ENCODE assay signal across 12 cellular contexts in genomic region chr12:100329800-100330199, GRCh38. TPM values are rescaled to one million over a fixed set of nuclear protein-coding genes. Genes with fewer than 3 reads are reported as not detected.
DNase-seq lines count a peak whose midpoint lies in the region; ATAC-seq and TF ChIP-seq lines count a peak whose summit lies in the region.
"Had no signal": no experiment of that assay in that cellular context is flagged by ENCODE, and none has a peak within 500 bp of the region (broad histone marks: within the 10 kb centered on the region; RNA-seq: fewer than 3 reads in every experiment).

No MANE protein-coding gene starts in this region.

- H3K4me2 ChIP-seq in IMR-90 (ENCODE audit: low read depth, low read length) (no peak overlapping the region), osteoblast (ENCODE audit: insufficient read depth, low read length) (no peak overlapping the region)

- no peaks in the 10 kb centered on the region for H3K79me2 ChIP-seq in osteoblast (ENCODE audit: insufficient read depth, low read length)

- DNase-seq in IMR-90 = no peak
- no peak for DNase-seq in G401 (ENCODE audit: low spot score)
- DNase-seq in osteoblast (ENCODE audit: insufficient read length, low spot score, missing footprints) = no peak
- no peak for DNase-seq in central memory CD4-positive, alpha-beta T cell
- DNase-seq in iPS-NIHi7 (ENCODE audit: extremely low spot score) = no peak
- DNase-seq: amygdala, Right ventricle myocardium superior had no signal

- H3K9me1 ChIP-seq in IMR-90 (ENCODE audit: insufficient read depth, low read length) = 0 out of 2 replicates have a peak, but pooled peaks cover 6% of the 10 kb centered on the region

- no peak for TF ChIP-seq POLR2A in IMR-90 (IDR thresholded peaks at IDR 0.05; ENCODE audit: low read depth, low read length)

- H3K27me3 ChIP-seq in IMR-90 (ENCODE audit: control insufficient read depth, insufficient read depth, low read length) (no peaks in the 10 kb centered on the region), osteoblast (ENCODE audit: insufficient read depth, low read length) (no peaks in the 10 kb centered on the region)

- TF ChIP-seq RAD21 in IMR-90 (IDR thresholded peaks at IDR 0.05; ENCODE audit: low read length) = no peak

- POLR2A ChIA-PET in IMR-90 (lab: Charles Lee; ENCODE audit: unreplicated experiment) = no interaction called here

- H3K14ac ChIP-seq in IMR-90 (replicated peaks; ENCODE audit: low read depth, low read length) = no peak overlapping the region

- no peaks in the 10 kb centered on the region; a peak in 1 of 4 replicates for H3K79me1 ChIP-seq in IMR-90 (ENCODE audit: low read depth in 1 of 2, low read length in 2 of 2)

- TF ChIP-seq CTCF in IMR-90 (conservative IDR thresholded peaks at IDR 0.05; ENCODE audit: low read depth, low read length) = no peak
- no peak for TF ChIP-seq CTCF in osteoblast (IDR thresholded peaks at IDR 0.05; ENCODE audit: extremely low read depth, low read depth, low read length)

- dilution Hi-C loops in IMR-90 (cut with HindIII; ENCODE audit: low sequenced_read_pairs, unreplicated experiment) = no loop called here

- no peak overlapping the region for H4K8ac ChIP-seq in IMR-90 (ENCODE audit: low read depth in 2 of 2, low read length in 2 of 2)

- H3K9me3 ChIP-seq in IMR-90 (ENCODE audit: control insufficient read depth, insufficient read depth, low read length) (no peaks in the 10 kb centered on the region), osteoblast (ENCODE audit: low read depth, low read length) (no peaks in the 10 kb centered on the region)

- no peak overlapping the region for H3K4ac ChIP-seq in IMR-90 (ENCODE audit: low read depth, low read length)

- H4K91ac ChIP-seq in IMR-90 (ENCODE audit: insufficient read depth, low read depth, low read length) = no peak overlapping the region

- H3K36me3 ChIP-seq in IMR-90 (ENCODE audit: control insufficient read depth, insufficient read depth, low read length) (peaks cover 19% of the 10 kb centered on the region), osteoblast (ENCODE audit: insufficient read depth, low read length) (peaks cover 19% of the 10 kb centered on the region)

- WGBS in IMR-90 (ENCODE audit: extremely low coverage in 2 of 2, insufficient read length in 1 of 2), 2 experiments = 100% methylated on average over 2 of the region's 2 CpGs; no CpG with 5 or more reads in 1 of the 2 experiments

- no peaks in the 10 kb centered on the region for H4K20me1 ChIP-seq in IMR-90 (ENCODE audit: insufficient read depth, low read length)
- H4K20me1 ChIP-seq in osteoblast (ENCODE audit: insufficient read depth, low read length) = no peaks in the 10 kb centered on the region

- intact Hi-C loops in IMR-90 (cut with micrococcal nuclease) = loop anchor here (5.0 to 10.0 kb wide), 2 partner anchors 62 to 275 kb away; partner anchors contain the start of genes DEPDC4 and SCYL2

- H2BK20ac ChIP-seq in IMR-90 (ENCODE audit: low read depth, low read length) = no peak overlapping the region

- H2BK120ac ChIP-seq in IMR-90 (ENCODE audit: low read depth, low read length) = no peak overlapping the region

- H3K9ac ChIP-seq in IMR-90 (ENCODE audit: low read depth, low read length) = no peak overlapping the region

- H3K56ac ChIP-seq in IMR-90 (ENCODE audit: extremely low read depth, insufficient read depth, low read length) = no peak overlapping the region

- TSS peak; percentile 8 for BruUV-seq in IMR-90 (replicated peaks; lab: Mats Ljungman, UMichigan)

- no peak overlapping the region for H4K5ac ChIP-seq in IMR-90 (ENCODE audit: low read depth, low read length)

- peaks cover 7% of the 10 kb centered on the region for H3K4me1 ChIP-seq in IMR-90 (ENCODE audit: control insufficient read depth, insufficient read depth, low read length)
- H3K4me1 ChIP-seq in osteoblast (ENCODE audit: insufficient read depth, low read length) = no peaks in the 10 kb centered on the region

- no peak overlapping the region for H2BK15ac ChIP-seq in IMR-90 (ENCODE audit: low read depth, low read length)

- no peak overlapping the region for H2AK9ac ChIP-seq in IMR-90 (replicated peaks; ENCODE audit: low read depth, low read length, poor library complexity)

- H3K18ac ChIP-seq in IMR-90 (ENCODE audit: low read depth, low read length) = no peak overlapping the region

- in situ Hi-C loops in IMR-90 (cut with MboI; ENCODE audit: low sequenced_read_pairs) = no loop called here
- in situ Hi-C loops in G401 (cut with HindIII; ENCODE audit: low sequenced_read_pairs) = no loop called here

- CTCF ChIA-PET in IMR-90 (lab: Yijun Ruan, JAX) = no interaction called here

- no peak overlapping the region for H3K4me3 ChIP-seq in IMR-90 (ENCODE audit: insufficient read depth, low read depth, low read length)
- H3K4me3 ChIP-seq in osteoblast (ENCODE audit: insufficient read depth, low read length) = no peak overlapping the region
- H3K4me3 ChIP-seq: skin epidermis had no signal

- ATAC-seq in GM18517 (IDR thresholded peaks at IDR 0.05; ENCODE audit: unreplicated experiment) = peak; percentile 92
- ATAC-seq in GM19467 (IDR thresholded peaks at IDR 0.05; ENCODE audit: unreplicated experiment) = peak; percentile 77
- ATAC-seq in HG02943 (IDR thresholded peaks at IDR 0.05; ENCODE audit: low read depth, unreplicated experiment) = peak; percentile 83
- no peak for ATAC-seq in IMR-90 (ENCODE audit: low read depth)

- no peak overlapping the region for H2AK5ac ChIP-seq in IMR-90 (ENCODE audit: low read depth, low read length)

- H3K23ac ChIP-seq in IMR-90 (ENCODE audit: low read depth, low read length) = no peak overlapping the region

- no peak overlapping the region for H2BK5ac ChIP-seq in IMR-90 (ENCODE audit: low read depth, low read length, poor library complexity, severe bottlenecking)

- H3K27ac ChIP-seq in IMR-90 (ENCODE audit: insufficient read depth, low read length) (no peak overlapping the region), osteoblast (ENCODE audit: low read depth, low read length) (no peak overlapping the region)
- H3K27ac ChIP-seq: skin epidermis had no signal

- H2AFZ ChIP-seq in IMR-90 (replicated peaks; ENCODE audit: low read length, poor library complexity) (no peak overlapping the region), osteoblast (ENCODE audit: low read length) (no peak overlapping the region)

TF ChIP-seq in IMR-90, 13 proteins besides CTCF, POLR2A, EP300 and RAD21:
- TF ChIP-seq MAZ (IDR thresholded peaks at IDR 0.05; ENCODE audit: borderline replicate concordance, low read depth, low read length) (no peak), CHD1 (IDR thresholded peaks at IDR 0.05; ENCODE audit: low read depth, low read length) (no peak), RFX5 (IDR thresholded peaks at IDR 0.05; ENCODE audit: low read depth, low read length) (no peak), BHLHE40 (IDR thresholded peaks at IDR 0.05; ENCODE audit: low read depth, low read length) (no peak)

RNA-seq across cellular contexts. Expression of gene SLC17A8, which starts 27.1 kb away (rescaled TPM):
- not detected in 2 replicates for total RNA-seq in IMR-90 (2012; rRNA removed)
- polyA plus RNA-seq in IMR-90 (2012; rRNA removed) = not detected in 2 replicates
- not detected in 2 replicates for polyA plus RNA-seq in IMR-90 (2012; cell fraction: cytosol; rRNA removed)
- polyA plus RNA-seq in IMR-90 (2012; cell fraction: nucleus; rRNA removed; ENCODE audit: low replicate concordance) = not detected in 2 replicates
- total RNA-seq in G401 (2014; rRNA removed; shearing (Covaris generic)) = 0.80 TPM in 1 of 2 replicates, not detected in the other
- not detected in 2 replicates for total RNA-seq in osteoblast
- total RNA-seq: LHCN-M2, Right ventricle myocardium superior had no signal
